ENCODE assay signal across 8 cellular contexts in genomic region chr6:125310994-125311649, GRCh38. TPM values are rescaled to one million over a fixed set of nuclear protein-coding genes. Genes with fewer than 3 reads are reported as not detected.
DNase-seq lines count a peak whose midpoint lies in the region; ATAC-seq and TF ChIP-seq lines count a peak whose summit lies in the region.

No MANE protein-coding gene starts in this region.

- peaks cover 19% of the 10 kb centered on the region for H3K27me3 Mint-ChIP-seq in activated T-cell treated with anti-CD3 and anti-CD28 coated beads, Interleukin-2, amount 50 U/mL, for 72 hours (ENCODE audit: low read depth)
- H3K27me3 Mint-ChIP-seq in H9 (ENCODE audit: low read depth), result peaks cover 8% of the 10 kb centered on the region
- H3K27me3 Mint-ChIP-seq in activated CD4-positive, alpha-beta memory T cell treated with anti-CD3 and anti-CD28 coated beads, Interleukin-2, amount 10 ng/mL, durations not matched to agents 7 days and 5 days, result peaks cover 25% of the 10 kb centered on the region

- H3K27me3 ChIP-seq in H9 (ENCODE audit: insufficient read depth, low read length) (no peaks in the 10 kb centered on the region), PC-3 (ENCODE audit: low read length) (peaks cover 6% of the 10 kb centered on the region; the same call in 1 of the 2 replicates)

- no peaks in the 10 kb centered on the region for H3F3A ChIP-seq in PC-3 (ENCODE audit: low read length, unreplicated experiment)

- no peak overlapping the region for H2BK15ac ChIP-seq in H9 (ENCODE audit: low read depth, low read length)

- no peaks in the 10 kb centered on the region for H3K79me1 ChIP-seq in H9 (ENCODE audit: insufficient read depth, low read depth, low read length, poor library complexity, severe bottlenecking)

- H2BK120ac ChIP-seq in H9 (ENCODE audit: low read depth, low read length, poor library complexity, severe bottlenecking), result no peak overlapping the region

- H3K79me2 ChIP-seq in H9 (ENCODE audit: insufficient read depth, low read length), result no peaks in the 10 kb centered on the region
- no peaks in the 10 kb centered on the region for H3K79me2 ChIP-seq in PC-3 (ENCODE audit: low read length)

- no peak overlapping the region for H3K4ac ChIP-seq in H9 (ENCODE audit: low read depth, low read length)

- WGBS in H9 (ENCODE audit: extremely low coverage, insufficient read length, low lambda C conversion rate), result no CpG with 5 or more reads among the region's 7 CpGs

- H4K5ac ChIP-seq in H9 (ENCODE audit: insufficient read length, low read depth, low read length), result no peak overlapping the region

- POLR2A ChIA-PET in PC-3 (lab: Charles Lee; ENCODE audit: unreplicated experiment), result no interaction called here
- POLR2A ChIA-PET in activated CD4-positive, alpha-beta memory T cell treated with anti-CD3 and anti-CD28 coated beads, Interleukin-2, amount 10 ng/mL, durations not matched to agents 7 days and 5 days (lab: Charles Lee), result interaction anchor here (1.4 kb wide), 1 partner anchor 10 kb away, joined by 4 read pairs; the partner anchor contains the start of gene HDDC2

- no peak for DNase-seq in activated T-cell treated with anti-CD3 and anti-CD28 coated beads, Interleukin-2, amount 50 U/mL, for 72 hours
- no peak for DNase-seq in activated T-cell treated with anti-CD3 and anti-CD28 coated beads, Interleukin-2, amount 50 U/mL, for 48 hours
- DNase-seq in H9 (no peak), Kasumi-1 (lab: John Stamatoyannopoulos, UW) (peak; percentile 82 to 86), PC-3 (peak; percentile 70), dermis blood vessel endothelial cell (peak; percentile 79), lung microvascular endothelial cell (ENCODE audit: low read depth in 2 of 2) (peak; percentile 68 to 81)
- DNase-seq in activated CD4-positive, alpha-beta memory T cell treated with anti-CD3 and anti-CD28 coated beads, Interleukin-2, amount 10 ng/mL, durations not matched to agents 7 days and 5 days, result no peak

- no peak overlapping the region for H3K27ac Mint-ChIP-seq in activated T-cell treated with anti-CD3 and anti-CD28 coated beads, Interleukin-2, amount 50 U/mL, for 72 hours
- no peak overlapping the region for H3K27ac Mint-ChIP-seq in H9
- no peak overlapping the region for H3K27ac Mint-ChIP-seq in activated CD4-positive, alpha-beta memory T cell treated with anti-CD3 and anti-CD28 coated beads, Interleukin-2, amount 10 ng/mL, durations not matched to agents 7 days and 5 days

- no peak overlapping the region for H4K8ac ChIP-seq in H9 (replicated peaks; ENCODE audit: insufficient read length, low read depth, low read length)

- no peak overlapping the region for H3K23ac ChIP-seq in H9 (ENCODE audit: insufficient read length, low read depth, low read length)

- no TSS peak for BruUV-seq in PC-3 (replicated peaks; lab: Mats Ljungman, UMichigan)

- no peak overlapping the region for H4K91ac ChIP-seq in H9 (ENCODE audit: insufficient read length, low read depth, low read length)

- no peaks in the 10 kb centered on the region for H3K9me3 ChIP-seq in H9 (ENCODE audit: control insufficient read depth, low read depth, low read length)
- H3K9me3 ChIP-seq in PC-3 (ENCODE audit: low read length), result no peaks in the 10 kb centered on the region

- H2AK5ac ChIP-seq in H9 (ENCODE audit: insufficient read length, low read length), result no peak overlapping the region

- H3T11ph ChIP-seq in H9 (ENCODE audit: low read length), result no peak overlapping the region

- intact Hi-C loops in PC-3 (cut with micrococcal nuclease), result loop anchor here (1.0 to 5.0 kb wide), 3 partner anchors 440 to 661 kb away; no protein-coding TSS in a partner anchor

- H3K56ac ChIP-seq in H9 (ENCODE audit: insufficient read length, low read depth, low read length), result no peak overlapping the region

- H3K4me3 ChIP-seq in PC-3 (ENCODE audit: low read length), result no peak overlapping the region

- H3K9ac ChIP-seq in H9 (ENCODE audit: extremely low read depth, insufficient read length, low read length), result no peak overlapping the region
- no peak overlapping the region for H3K9ac ChIP-seq in PC-3 (ENCODE audit: low read length)

- H2AFZ ChIP-seq in H9 (ENCODE audit: low read length), result no peak overlapping the region
- H2AFZ ChIP-seq in PC-3 (ENCODE audit: low read length), result no peak overlapping the region

- no peak overlapping the region for H2BK5ac ChIP-seq in H9 (ENCODE audit: insufficient read length, low read length)

- H3K4me1 ChIP-seq in H9 (ENCODE audit: insufficient read depth, low read length), result no peaks in the 10 kb centered on the region
- H3K4me1 ChIP-seq in PC-3 (ENCODE audit: insufficient read depth, low read length), result no peaks in the 10 kb centered on the region

- H3K36me3 Mint-ChIP-seq in activated T-cell treated with anti-CD3 and anti-CD28 coated beads, Interleukin-2, amount 50 U/mL, for 72 hours (ENCODE audit: insufficient read depth in 2 of 2), result no peaks in the 10 kb centered on the region
- no peaks in the 10 kb centered on the region for H3K36me3 Mint-ChIP-seq in H9 (ENCODE audit: insufficient read depth in 1 of 3, low read depth in 3 of 3)
- no peaks in the 10 kb centered on the region for H3K36me3 Mint-ChIP-seq in activated CD4-positive, alpha-beta memory T cell treated with anti-CD3 and anti-CD28 coated beads, Interleukin-2, amount 10 ng/mL, durations not matched to agents 7 days and 5 days (ENCODE audit: low read depth)

- no peak overlapping the region for H2BK20ac ChIP-seq in H9 (ENCODE audit: low read depth, low read length, poor library complexity, severe bottlenecking)

- H3K4me1 Mint-ChIP-seq in activated T-cell treated with anti-CD3 and anti-CD28 coated beads, Interleukin-2, amount 50 U/mL, for 72 hours (ENCODE audit: low read depth), result peaks cover 19% of the 10 kb centered on the region
- H3K4me1 Mint-ChIP-seq in H9, result peaks cover 2 to 5% of the 10 kb centered on the region in 2 experiments; a peak in 2 of 4 replicates
- peaks cover 12% of the 10 kb centered on the region for H3K4me1 Mint-ChIP-seq in activated CD4-positive, alpha-beta memory T cell treated with anti-CD3 and anti-CD28 coated beads, Interleukin-2, amount 10 ng/mL, durations not matched to agents 7 days and 5 days

- no peaks in the 10 kb centered on the region for H3K9me2 ChIP-seq in PC-3 (replicated peaks; ENCODE audit: low read length)

- ATAC-seq in activated T-cell treated with anti-CD3 and anti-CD28 coated beads, Interleukin-2, amount 50 U/mL, for 72 hours (replicated peaks in 1 of 2), result peak; percentile 75 to 77
- ATAC-seq in PC-3, result peak; percentile 77

- H3K36me3 ChIP-seq in PC-3 (ENCODE audit: low read depth, low read length), result no peaks in the 10 kb centered on the region

- H3K14ac ChIP-seq in H9 (ENCODE audit: insufficient read depth, low read length), result no peak overlapping the region

- CTCF ChIA-PET in PC-3 (lab: Charles Lee), result interaction anchor here (0.5 to 0.8 kb wide), 2 partner anchors 442 kb away, joined by 3 read pairs; no protein-coding TSS in a partner anchor
- CTCF ChIA-PET in activated CD4-positive, alpha-beta memory T cell treated with anti-CD3 and anti-CD28 coated beads, Interleukin-2, amount 10 ng/mL, durations not matched to agents 7 days and 5 days (lab: Charles Lee), result interaction anchor here (0.8 to 8.4 kb wide), 12 partner anchors 9 to 675 kb away, joined by 3 to 194 read pairs (median 4); partner anchors contain the start of genes HDDC2, NCOA7 and TRMT11

- no peak overlapping the region for H3K4me3 Mint-ChIP-seq in activated T-cell treated with anti-CD3 and anti-CD28 coated beads, Interleukin-2, amount 50 U/mL, for 72 hours
- H3K4me3 Mint-ChIP-seq in H9, result no peak overlapping the region
- H3K4me3 Mint-ChIP-seq in activated CD4-positive, alpha-beta memory T cell treated with anti-CD3 and anti-CD28 coated beads, Interleukin-2, amount 10 ng/mL, durations not matched to agents 7 days and 5 days, result no peak overlapping the region

- no peaks in the 10 kb centered on the region for H4K20me1 ChIP-seq in H9 (ENCODE audit: control insufficient read depth, insufficient read depth, insufficient read length)
- no peaks in the 10 kb centered on the region for H4K20me1 ChIP-seq in PC-3 (ENCODE audit: low read length)

- H3K9me3 Mint-ChIP-seq in activated T-cell treated with anti-CD3 and anti-CD28 coated beads, Interleukin-2, amount 50 U/mL, for 72 hours, result no peaks in the 10 kb centered on the region
- H3K9me3 Mint-ChIP-seq in H9, result no peaks in the 10 kb centered on the region
- H3K9me3 Mint-ChIP-seq in activated CD4-positive, alpha-beta memory T cell treated with anti-CD3 and anti-CD28 coated beads, Interleukin-2, amount 10 ng/mL, durations not matched to agents 7 days and 5 days, result no peaks in the 10 kb centered on the region

- no peak overlapping the region for H3K18ac ChIP-seq in H9 (ENCODE audit: insufficient read length, low read depth, low read length)

- H3K4me2 ChIP-seq in H9 (ENCODE audit: insufficient read depth, insufficient read length, low read length), result no peak overlapping the region
- H3K4me2 ChIP-seq in PC-3 (ENCODE audit: low read length), result no peak overlapping the region

- H3K27ac ChIP-seq in H9 (ENCODE audit: insufficient read length, low read depth, low read length) (no peak overlapping the region), PC-3 (ENCODE audit: low read length) (no peak overlapping the region)

- peak; percentile 88 for TF ChIP-seq CTCF in H9 (conservative IDR thresholded peaks at IDR 0.05)
- peak; percentile 69 for TF ChIP-seq CTCF in PC-3 (conservative IDR thresholded peaks at IDR 0.05; ENCODE audit: low read depth, low read length)

- H2BK12ac ChIP-seq in H9 (ENCODE audit: insufficient read length, low read depth, low read length), result no peak overlapping the region

- no peaks in the 10 kb centered on the region for H3K23me2 ChIP-seq in H9 (ENCODE audit: insufficient read length, low read depth, low read length, poor library complexity, severe bottlenecking)

RNA-seq across cellular contexts. Expression of gene HDDC2, which starts 9.4 kb away (rescaled TPM):
- total RNA-seq in activated T-cell treated with anti-CD3 and anti-CD28 coated beads, Interleukin-2, amount 50 U/mL, for 72 hours, result 10 to 100 TPM; 68.8 to 92.4 TPM
- 76.4 and 77.8 TPM in 2 replicates for total RNA-seq in H9 (2021)
- total RNA-seq in PC-3 (2014; rRNA removed), result 88.6 and 96.8 TPM in 2 replicates
- total RNA-seq in dermis blood vessel endothelial cell, result 10.7 and 13.8 TPM in 2 replicates
- total RNA-seq in lung microvascular endothelial cell, result 3.4 and 4.1 TPM in 2 replicates
- total RNA-seq in activated CD4-positive, alpha-beta memory T cell treated with anti-CD3 and anti-CD28 coated beads, Interleukin-2, amount 10 ng/mL, durations not matched to agents 7 days and 5 days, result 10 to 100 TPM; 47.3 to 50.0 TPM

Comparison
In these comparisons a context has a peak if more than half of its experiments do, and no peak if none do; other contexts are left out.
1. DNase-seq: peak in Kasumi-1 (2 of 2), PC-3 (single experiment), dermis blood vessel endothelial cell (single experiment) and lung microvascular endothelial cell (2 of 2); none in activated T-cell treated with anti-CD3 and anti-CD28 coated beads, Interleukin-2, amount 50 U/mL, for 72 hours (0 of 2), activated T-cell treated with anti-CD3 and anti-CD28 coated beads, Interleukin-2, amount 50 U/mL, for 48 hours (0 of 2), H9 (single experiment) and activated CD4-positive, alpha-beta memory T cell treated with anti-CD3 and anti-CD28 coated beads, Interleukin-2, amount 10 ng/mL, durations not matched to agents 7 days and 5 days (single experiment).